In the genomic region with DNA sequence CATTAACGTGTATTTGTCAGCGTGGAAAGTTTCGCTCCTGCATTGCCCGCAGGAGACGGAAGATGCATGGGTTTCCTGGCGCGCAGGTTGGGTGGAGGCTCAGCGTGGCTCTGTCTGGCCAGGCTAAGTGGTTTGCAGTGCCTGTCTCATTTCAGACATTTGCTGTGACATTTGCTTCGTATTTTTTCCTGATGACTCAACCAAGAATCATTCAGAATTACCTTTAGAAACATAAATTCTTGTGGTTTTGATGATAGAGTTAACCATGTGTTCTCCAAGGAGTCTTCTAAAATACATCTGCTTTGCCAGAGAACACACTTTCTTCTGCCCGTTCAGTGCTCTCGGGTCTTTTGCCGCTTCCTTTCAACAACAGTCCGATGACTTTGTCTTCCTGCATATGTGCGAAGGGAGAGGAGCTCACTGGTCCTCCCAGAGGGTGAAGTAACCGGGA, we compare ENCODE assay signal across 8 cellular contexts.
A peak's percentile ranks its signal among the peaks of the same experiment; 100 is the strongest.
DNase-seq lines count a peak whose midpoint lies in the region; ATAC-seq lines count a peak whose summit lies in the region.

No MANE protein-coding gene starts in this region.

- POLR2A ChIA-PET in CD4-positive, alpha-beta memory T cell (lab: Charles Lee; ENCODE audit: partially characterized antibody), result interaction anchor here (1.0 to 3.9 kb wide), 6 partner anchors 14 to 131 kb away, joined by 3 to 43 read pairs (median 12); no protein-coding TSS in a partner anchor
- POLR2A ChIA-PET in naive thymus-derived CD8-positive, alpha-beta T cell (lab: Charles Lee), result interaction anchor here (1.0 kb wide), 2 partner anchors 10 to 27 kb away, joined by 3 to 4 read pairs; no protein-coding TSS in a partner anchor

- peak; percentile 49 to 73 for ATAC-seq in naive thymus-derived CD8-positive, alpha-beta T cell
- no peak for ATAC-seq in HG03565 (IDR thresholded peaks at IDR 0.05; ENCODE audit: unreplicated experiment)

- intact Hi-C loops in CD4-positive, alpha-beta memory T cell (cut with micrococcal nuclease), result loop anchor here (5.0 kb wide), 1 partner anchor 131 kb away; no protein-coding TSS in a partner anchor

- peak overlapping the region in 1 of 2 donors; percentile 27 for H3K4me3 ChIP-seq in CD4-positive, alpha-beta memory T cell (ENCODE audit: low read length in 2 of 2)

- no peaks in the 10 kb centered on the region for H3K36me3 ChIP-seq in CD4-positive, alpha-beta memory T cell (ENCODE audit: insufficient read depth, low read length)

- H3K9me3 Mint-ChIP-seq in CD4-positive, alpha-beta memory T cell, result no peaks in the 10 kb centered on the region
- H3K9me3 Mint-ChIP-seq in naive thymus-derived CD8-positive, alpha-beta T cell, result no peaks in the 10 kb centered on the region

- peaks cover 60 to 88% (median 74%) of the 10 kb centered on the region in 4 donors for H3K4me1 Mint-ChIP-seq in CD4-positive, alpha-beta memory T cell
- H3K4me1 Mint-ChIP-seq in naive thymus-derived CD8-positive, alpha-beta T cell, result peaks cover 33 to 81% (median 75%) of the 10 kb centered on the region in 4 donors

- CTCF ChIA-PET in CD4-positive, alpha-beta memory T cell (lab: Charles Lee; ENCODE audit: partially characterized antibody), result no interaction called here

- H3K4me1 ChIP-seq in CD4-positive, alpha-beta memory T cell (ENCODE audit: insufficient read depth, low read length), result peaks cover 74% of the 10 kb centered on the region

- H3K27ac Mint-ChIP-seq in CD4-positive, alpha-beta memory T cell, result peak overlapping the region; percentile 89 to 96 (median 94)
- H3K27ac Mint-ChIP-seq in naive thymus-derived CD8-positive, alpha-beta T cell, result peak overlapping the region; percentile 82 to 98 (median 92)

- H3K27me3 ChIP-seq in CD4-positive, alpha-beta memory T cell (ENCODE audit: insufficient read depth, low read length), result no peaks in the 10 kb centered on the region

- peaks cover 8 to 12% of the 10 kb centered on the region in 2 donors for H3K36me3 Mint-ChIP-seq in CD4-positive, alpha-beta memory T cell
- H3K36me3 Mint-ChIP-seq in naive thymus-derived CD8-positive, alpha-beta T cell, result peaks cover 0 to 6% (median 1%) of the 10 kb centered on the region in 3 donors

- H3K27ac ChIP-seq in CD4-positive, alpha-beta memory T cell (ENCODE audit: low read depth, low read length), result peak overlapping the region; percentile 49

- H3K9me3 ChIP-seq in CD4-positive, alpha-beta memory T cell (ENCODE audit: control insufficient read depth in 1 of 2, low read length in 2 of 2), result no peaks in the 10 kb centered on the region

- no peaks in the 10 kb centered on the region for H3K27me3 Mint-ChIP-seq in CD4-positive, alpha-beta memory T cell
- H3K27me3 Mint-ChIP-seq in naive thymus-derived CD8-positive, alpha-beta T cell, result no peaks in the 10 kb centered on the region

- H3K4me3 Mint-ChIP-seq in CD4-positive, alpha-beta memory T cell, result peak overlapping the region; percentile 73 to 87 (median 80)
- peak overlapping the region; percentile 57 to 86 (median 78) for H3K4me3 Mint-ChIP-seq in naive thymus-derived CD8-positive, alpha-beta T cell

- DNase-seq in CD4-positive, alpha-beta memory T cell, result peak; percentile 45 to 87 (median 53)
- peak; percentile 48 for DNase-seq in RKO (ENCODE audit: low spot score)
- DNase-seq in activated gamma-delta T cell (lab: John Stamatoyannopoulos, UW), result peak; percentile 32
- peak in 4 of 10 donors; percentile 23 to 44 (median 38) for DNase-seq in naive thymus-derived CD8-positive, alpha-beta T cell
- DNase-seq in GM19240 (ENCODE audit: insufficient read length, low spot score), result no peak
- no peak for DNase-seq in GDM1 (lab: John Stamatoyannopoulos, UW)
- DNase-seq in COLO668 (lab: John Stamatoyannopoulos, UW; ENCODE audit: unreplicated experiment), result no peak

Comparison
In these comparisons a context has a peak if more than half of its experiments do, and no peak if none do; other contexts are left out.
1. DNase-seq: peak in CD4-positive, alpha-beta memory T cell (5 of 5), RKO (single experiment) and activated gamma-delta T cell (single experiment); none in GM19240 (single experiment), GDM1 (single experiment) and COLO668 (single experiment).